1 cellular context compared by ENCODE assay signal in the genomic region with DNA sequence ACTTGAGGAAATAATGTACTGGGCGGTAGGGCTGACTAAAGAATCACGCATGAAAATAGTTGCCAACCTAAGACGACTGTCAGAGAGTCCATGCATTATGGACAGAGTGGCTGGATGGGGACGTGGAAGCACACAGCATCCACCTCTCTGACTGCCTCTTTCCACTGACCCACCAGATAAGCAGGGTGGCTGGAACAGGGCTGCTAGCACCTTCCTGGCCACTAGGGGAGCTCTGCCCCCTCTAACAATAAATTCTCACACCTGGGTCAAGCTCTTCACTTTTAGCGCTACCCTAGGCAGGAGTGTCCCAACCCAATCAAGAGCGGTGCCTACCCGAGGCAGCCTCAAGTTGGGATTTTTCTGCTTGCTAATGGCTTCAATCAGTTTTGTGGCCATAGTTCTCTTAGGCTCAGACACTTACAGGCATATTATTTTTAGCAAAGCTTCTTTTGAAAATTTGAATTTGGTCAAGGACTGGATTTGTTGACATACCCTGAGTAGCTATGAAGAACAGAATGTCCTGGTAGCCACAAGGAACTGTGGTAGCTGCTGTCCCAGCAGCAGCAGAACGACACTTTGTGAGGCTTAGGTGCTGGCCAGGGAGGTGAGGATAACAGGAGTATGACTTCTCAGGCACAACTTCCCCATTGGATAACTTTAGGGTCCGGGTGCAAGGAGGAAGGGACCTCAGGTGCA.
TF ChIP-seq lines count a peak whose summit lies in the region.

No MANE protein-coding gene starts in this region.

TF ChIP-seq in H1, 55 proteins besides CTCF, POLR2A, EP300 and RAD21:
- TF ChIP-seq RFX5 (IDR thresholded peaks at IDR 0.05; ENCODE audit: borderline replicate concordance, low read depth, low read length) (no peak), ZNF274 (IDR thresholded peaks at IDR 0.05; ENCODE audit: borderline replicate concordance, extremely low read depth, low read length) (no peak), MAFK (IDR thresholded peaks at IDR 0.05; ENCODE audit: low read depth, low read length) (no peak), RNF2 (IDR thresholded peaks at IDR 0.05; ENCODE audit: borderline replicate concordance, low read depth, low read length, missing control alignments, poor library complexity, severe bottlenecking) (no peak), ATF3 (IDR thresholded peaks at IDR 0.05; ENCODE audit: insufficient read depth, low read depth, low read length) (no peak), TBP (IDR thresholded peaks at IDR 0.05; ENCODE audit: low read depth, low read length) (peak; percentile 47; the same call in 1 of the 2 replicates), BACH1 (IDR thresholded peaks at IDR 0.05; ENCODE audit: low read length) (no peak), KDM4A (IDR thresholded peaks at IDR 0.05; ENCODE audit: low read depth, low read length, severe bottlenecking) (no peak), TAF1 (IDR thresholded peaks at IDR 0.05; ENCODE audit: low read depth, low read length) (0 out of 2 replicates have a peak, but pooled peaks have one; percentile 29), NANOG (IDR thresholded peaks at IDR 0.05; ENCODE audit: insufficient read depth, low read depth, low read length, poor library complexity, severe bottlenecking) (no peak), TEAD4 (IDR thresholded peaks at IDR 0.05; ENCODE audit: low read depth, low read length) (no peak), SIX5 (IDR thresholded peaks at IDR 0.05; ENCODE audit: low read depth, low read length) (no peak), SP2 (IDR thresholded peaks at IDR 0.05; ENCODE audit: low read length) (no peak), NRF1 (IDR thresholded peaks at IDR 0.05; ENCODE audit: low read depth, low read length) (no peak), HDAC2 (IDR thresholded peaks at IDR 0.05; ENCODE audit: borderline replicate concordance in 1 of 2, low read depth in 2 of 2, low read length in 2 of 2) (no peak), RBBP5 (IDR thresholded peaks at IDR 0.05; ENCODE audit: borderline replicate concordance, low read depth, low read length) (no peak)
